ENCODE assay signal across 9 cellular contexts in genomic region chr10:18238875-18239485, GRCh38.
DNase-seq lines count a peak whose midpoint lies in the region; ATAC-seq, FAIRE-seq and TF ChIP-seq lines count a peak whose summit lies in the region.
"Had no signal": no experiment of that assay in that cellular context is flagged by ENCODE, and none has a peak within 500 bp of the region (broad histone marks: within the 10 kb centered on the region; RNA-seq: fewer than 3 reads in every experiment).

No MANE protein-coding gene starts in this region.

- no peaks in the 10 kb centered on the region for H3K27me3 Mint-ChIP-seq in activated CD4-positive, alpha-beta memory T cell treated with anti-CD3 and anti-CD28 coated beads for 36 hours

- in situ Hi-C loops in K562 (cut with MboI): loop anchor here (25.0 kb wide), 2 partner anchors 952 to 1402 kb away; no protein-coding TSS in a partner anchor

- POLR2A ChIA-PET in K562 (lab: Yijun Ruan, JAX): no interaction called here
- POLR2A ChIA-PET in activated CD4-positive, alpha-beta memory T cell treated with anti-CD3 and anti-CD28 coated beads for 36 hours (lab: Charles Lee): no interaction called here

- no peaks in the 10 kb centered on the region for H3K79me2 ChIP-seq in K562 (ENCODE audit: control insufficient read depth, insufficient read depth, low read length)

- H3K9me3 Mint-ChIP-seq in activated CD4-positive, alpha-beta memory T cell treated with anti-CD3 and anti-CD28 coated beads for 36 hours: peaks cover 5% of the 10 kb centered on the region

- H3K4me1 ChIP-seq in K562 (replicated peaks in 1 of 2; ENCODE audit: control insufficient read depth in 2 of 2, insufficient read depth in 2 of 2, low read length in 2 of 2): no peaks in the 10 kb centered on the region

- no peaks in the 10 kb centered on the region for H3K9me3 ChIP-seq in K562 (replicated peaks; ENCODE audit: control insufficient read depth, insufficient read depth, low read depth, low read length)
- H3K9me3 ChIP-seq: neutrophil had no signal

- DNase-seq in GM03348 (ENCODE audit: low spot score) (peak; percentile 67), LHCN-M2 (ENCODE audit: low read depth) (peak; percentile 37), K562 (ENCODE audit: extremely low read depth in 1 of 4, low spot score in 3 of 4) (peak; percentile 16 to 46 (median 34)), left lobe of liver (ENCODE audit: low spot score) (no peak), NCI-H345 (lab: John Stamatoyannopoulos, UW) (no peak), posterior vena cava (ENCODE audit: low spot score) (no peak)
- DNase-seq in activated CD4-positive, alpha-beta memory T cell treated with anti-CD3 and anti-CD28 coated beads for 36 hours: no peak

- H3K9me1 ChIP-seq in K562 (ENCODE audit: control insufficient read depth, insufficient read depth, low read length): no peaks in the 10 kb centered on the region

- H3K27me3 ChIP-seq in K562 (ENCODE audit: control insufficient read depth in 2 of 2, insufficient read depth in 2 of 2, low read length in 2 of 2): peaks cover 0 to 2% of the 10 kb centered on the region in 2 experiments; a peak in 1 of 5 replicates
- H3K27me3 ChIP-seq: neutrophil had no signal

- H3K27ac Mint-ChIP-seq in activated CD4-positive, alpha-beta memory T cell treated with anti-CD3 and anti-CD28 coated beads for 36 hours: no peak overlapping the region

- FAIRE-seq in K562 (lab: Jason Lieb, UNC): peak; percentile 71

- TF ChIP-seq EP300 in K562 (IDR thresholded peaks at IDR 0.05; ENCODE audit: low read length): no peak

- no peak for TF ChIP-seq POLR2A in K562 (conservative IDR thresholded peaks at IDR 0.05)

- H3K36me3 Mint-ChIP-seq in activated CD4-positive, alpha-beta memory T cell treated with anti-CD3 and anti-CD28 coated beads for 36 hours: no peaks in the 10 kb centered on the region

- TF ChIP-seq CTCF in K562 (IDR thresholded peaks at IDR 0.05 in 2 of 3, conservative IDR thresholded peaks at IDR 0.05 in 1 of 3; ENCODE audit: insufficient read depth in 2 of 3, low read depth in 1 of 3, low read length in 3 of 3): peak; percentile 55 to 79 (median 64); a peak in 5 of 6 replicates

- H4K20me1 ChIP-seq in K562 (replicated peaks; ENCODE audit: control insufficient read depth, insufficient read depth, low read length): no peaks in the 10 kb centered on the region

- WGBS in K562 (ENCODE audit: insufficient coverage, low coverage, missing lambda C conversion rate): 2% methylated on average over 8 of the region's 8 CpGs

- CTCF ChIA-PET in K562 (lab: Yijun Ruan, JAX; ENCODE audit: low intra/inter-chr PET ratio): interaction anchor here (0.7 kb wide), 1 partner anchor 1967 kb away, joined by 3 read pairs; no protein-coding TSS in a partner anchor
- CTCF ChIA-PET in activated CD4-positive, alpha-beta memory T cell treated with anti-CD3 and anti-CD28 coated beads for 36 hours (lab: Charles Lee): no interaction called here

- no peaks in the 10 kb centered on the region for H3K4me1 Mint-ChIP-seq in activated CD4-positive, alpha-beta memory T cell treated with anti-CD3 and anti-CD28 coated beads for 36 hours (ENCODE audit: low read depth)

- no peak overlapping the region for H3K4me3 Mint-ChIP-seq in activated CD4-positive, alpha-beta memory T cell treated with anti-CD3 and anti-CD28 coated beads for 36 hours

- no peaks in the 10 kb centered on the region for H3K36me3 ChIP-seq in K562 (ENCODE audit: control insufficient read depth, insufficient read depth, low read length)
- H3K36me3 ChIP-seq: neutrophil had no signal

- intact Hi-C loops in K562 (cut with micrococcal nuclease): loop anchor here (10.0 kb wide), 1 partner anchor 944 kb away; no protein-coding TSS in a partner anchor
- intact Hi-C loops in activated CD4-positive, alpha-beta memory T cell treated with anti-CD3 and anti-CD28 coated beads for 36 hours (cut with micrococcal nuclease): no loop called here
- intact Hi-C loops in posterior vena cava (cut with DNase I): loop anchor here (10.0 kb wide), 2 partner anchors 384 to 394 kb away; no protein-coding TSS in a partner anchor

- H3K4me3 ChIP-seq in K562: no peak overlapping the region

- H2AFZ ChIP-seq in K562 (ENCODE audit: low read depth, low read length): no peak overlapping the region

- H3K4me2 ChIP-seq in K562 (ENCODE audit: insufficient read depth, low read length): no peak overlapping the region

- H3K9ac ChIP-seq in K562 (ENCODE audit: insufficient read depth in 1 of 2, low read depth in 2 of 2, low read length in 2 of 2): no peak overlapping the region

- peak; percentile 55 to 62 for TF ChIP-seq RAD21 in K562 (CRISPR knock-in tag; conservative IDR thresholded peaks at IDR 0.05 in 1 of 2, IDR thresholded peaks at IDR 0.05 in 1 of 2)

- no peak overlapping the region for H3K27ac ChIP-seq in K562 (ENCODE audit: extremely low read depth, low read depth, low read length)
- H3K27ac ChIP-seq: neutrophil had no signal

- ATAC-seq in K562 (0 out of 3 replicates have a peak, but pooled peaks have one; percentile 53), left lobe of liver (peak; percentile 74), GM21360 (IDR thresholded peaks at IDR 0.05; ENCODE audit: unreplicated experiment) (no peak)

- no TSS peak for BruUV-seq in K562 (replicated peaks; lab: Mats Ljungman, UMichigan)

TF ChIP-seq in K562, 482 proteins besides CTCF, POLR2A, EP300 and RAD21:
- TF ChIP-seq DEAF1 (CRISPR knock-in tag; IDR thresholded peaks at IDR 0.05) (peak; percentile 46; the same call in 1 of the 2 replicates), HNRNPUL1 (IDR thresholded peaks at IDR 0.05; ENCODE audit: low read length) (no peak), SMC3 (conservative IDR thresholded peaks at IDR 0.05; ENCODE audit: insufficient read depth, low read depth, low read length) (0 out of 2 replicates have a peak, but pooled peaks have one; percentile 13), MAFF (IDR thresholded peaks at IDR 0.05; ENCODE audit: low read length) (no peak)

Comparison
In these comparisons a context has a peak if more than half of its experiments do, and no peak if none do; other contexts are left out.
1. DNase-seq: peak in GM03348 (single experiment), LHCN-M2 (single experiment) and K562 (4 of 4); none in left lobe of liver (single experiment), NCI-H345 (single experiment), activated CD4-positive, alpha-beta memory T cell treated with anti-CD3 and anti-CD28 coated beads for 36 hours (single experiment) and posterior vena cava (single experiment).